In genomic region chr5:81850932-81851331, GRCh38 we compare ENCODE assay signal across 8 cellular contexts.
DNase-seq lines count a peak whose midpoint lies in the region; ATAC-seq and TF ChIP-seq lines count a peak whose summit lies in the region.

No MANE protein-coding gene starts in this region.

- H3K4me1 ChIP-seq in psoas muscle: peaks cover 57% of the 10 kb centered on the region

- no peaks in the 10 kb centered on the region for H3K9me3 Mint-ChIP-seq in T-helper 1 cell treated with Interleukin-12 subunit alpha and Interleukin-12 subunit beta and Interleukin-4 antibody, amounts not matched to agents 30 μg/mL and 1 μg/mL, for 36 hours

- no peaks in the 10 kb centered on the region for H3K27me3 ChIP-seq in psoas muscle (ENCODE audit: insufficient read depth in 3 of 3, low read length in 2 of 3)

- peak overlapping the region; percentile 94 for H3K27ac Mint-ChIP-seq in T-helper 1 cell treated with Interleukin-12 subunit alpha and Interleukin-12 subunit beta and Interleukin-4 antibody, amounts not matched to agents 30 μg/mL and 1 μg/mL, for 36 hours

- DNase-seq in GM03348 (ENCODE audit: low spot score) (peak; percentile 13), globus pallidus (ENCODE audit: low spot score) (peak; percentile 23), psoas muscle (no peak)
- DNase-seq in central memory CD4-positive, alpha-beta T cell: no peak
- DNase-seq in activated CD4-positive, alpha-beta T cell treated with anti-CD3 and anti-CD28 coated beads, Interleukin-2, amount 50 U/mL, for 1 hour: no peak

- peaks cover 2% of the 10 kb centered on the region for H3K36me3 Mint-ChIP-seq in T-helper 1 cell treated with Interleukin-12 subunit alpha and Interleukin-12 subunit beta and Interleukin-4 antibody, amounts not matched to agents 30 μg/mL and 1 μg/mL, for 36 hours (ENCODE audit: low read depth)

- WGBS in psoas muscle, 3 donors: 3 to 10% (median 10%) methylated on average over 2 of the region's 2 CpGs

- no peaks in the 10 kb centered on the region for H3K36me3 ChIP-seq in psoas muscle (ENCODE audit: insufficient read depth in 1 of 2, low read depth in 1 of 2)

- ATAC-seq in psoas muscle (peak; percentile 32 to 56 (median 50)), GM19397 (IDR thresholded peaks at IDR 0.05; ENCODE audit: unreplicated experiment) (no peak), HG03521 (IDR thresholded peaks at IDR 0.05; ENCODE audit: unreplicated experiment) (no peak)

- H3K4me3 Mint-ChIP-seq in T-helper 1 cell treated with Interleukin-12 subunit alpha and Interleukin-12 subunit beta and Interleukin-4 antibody, amounts not matched to agents 30 μg/mL and 1 μg/mL, for 36 hours: peak overlapping the region; percentile 93

- no peaks in the 10 kb centered on the region for H3K9me3 ChIP-seq in psoas muscle

- peaks cover 22% of the 10 kb centered on the region for H3K4me1 Mint-ChIP-seq in T-helper 1 cell treated with Interleukin-12 subunit alpha and Interleukin-12 subunit beta and Interleukin-4 antibody, amounts not matched to agents 30 μg/mL and 1 μg/mL, for 36 hours (ENCODE audit: low read depth)

- H3K4me3 ChIP-seq in psoas muscle: peak overlapping the region; percentile 71

- no peak for TF ChIP-seq CTCF in psoas muscle (IDR thresholded peaks at IDR 0.05)

- H3K27me3 Mint-ChIP-seq in T-helper 1 cell treated with Interleukin-12 subunit alpha and Interleukin-12 subunit beta and Interleukin-4 antibody, amounts not matched to agents 30 μg/mL and 1 μg/mL, for 36 hours (ENCODE audit: low read depth): peaks cover 4% of the 10 kb centered on the region

- intact Hi-C loops in psoas muscle (cut with DNase I): loop anchor here (1.0 to 10.0 kb wide), 7 partner anchors 64 to 344 kb away; partner anchors contain the start of genes ATG10 (in 2 of the 2) and SSBP2 (in 2 of the 2)

- peak overlapping the region; percentile 95 for H3K27ac ChIP-seq in psoas muscle

Comparison
In these comparisons a context has a peak if more than half of its experiments do, and no peak if none do; other contexts are left out.
1. DNase-seq: peak in GM03348 (single experiment) and globus pallidus (single experiment); none in psoas muscle (0 of 2), central memory CD4-positive, alpha-beta T cell (single experiment) and activated CD4-positive, alpha-beta T cell treated with anti-CD3 and anti-CD28 coated beads, Interleukin-2, amount 50 U/mL, for 1 hour (single experiment).
2. ATAC-seq: peak in psoas muscle (4 of 4); none in GM19397 (single experiment) and HG03521 (single experiment).